ENCODE assay signal across 1 cellular context in the genomic region with DNA sequence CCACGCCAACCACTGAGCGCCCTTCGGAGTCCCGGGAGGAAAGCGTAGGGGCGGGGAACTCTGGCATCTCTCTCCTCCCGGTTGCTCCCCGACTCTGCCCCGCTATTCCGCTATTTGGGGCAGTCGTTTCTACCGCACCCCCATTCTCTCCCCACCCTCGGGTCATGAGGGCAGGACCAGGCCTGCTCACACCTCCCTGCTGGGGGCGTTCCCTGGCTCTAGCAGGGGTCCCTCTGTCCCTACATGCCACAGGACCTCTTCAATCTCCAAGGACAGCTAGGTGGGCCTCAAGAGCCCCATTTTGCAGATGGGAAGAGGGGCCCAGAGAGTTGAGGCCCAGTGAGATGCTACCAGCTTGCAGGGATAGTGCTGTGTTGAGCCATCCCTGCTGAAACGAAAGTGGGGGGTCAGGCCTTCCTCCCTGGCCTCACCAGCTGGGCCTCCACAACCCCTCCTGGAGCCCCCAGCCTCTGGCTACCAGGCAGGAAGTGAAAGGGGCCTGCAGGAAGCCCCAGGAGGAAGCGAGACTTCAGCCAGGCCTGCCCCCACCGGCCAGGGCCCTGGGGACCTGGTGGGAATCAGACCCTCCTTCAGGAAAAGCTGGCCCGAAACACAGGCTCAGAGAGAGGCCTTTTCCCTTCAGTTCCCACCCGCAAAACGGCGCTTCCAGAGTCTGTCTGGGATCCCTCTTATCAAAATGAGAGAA.
TF ChIP-seq lines count a peak whose summit lies in the region.

No MANE protein-coding gene starts in this region.

TF ChIP-seq in GM12878, 131 proteins besides CTCF, POLR2A, EP300 and RAD21 (continued from another document and continues in another):
- TF ChIP-seq, protein P1, sequence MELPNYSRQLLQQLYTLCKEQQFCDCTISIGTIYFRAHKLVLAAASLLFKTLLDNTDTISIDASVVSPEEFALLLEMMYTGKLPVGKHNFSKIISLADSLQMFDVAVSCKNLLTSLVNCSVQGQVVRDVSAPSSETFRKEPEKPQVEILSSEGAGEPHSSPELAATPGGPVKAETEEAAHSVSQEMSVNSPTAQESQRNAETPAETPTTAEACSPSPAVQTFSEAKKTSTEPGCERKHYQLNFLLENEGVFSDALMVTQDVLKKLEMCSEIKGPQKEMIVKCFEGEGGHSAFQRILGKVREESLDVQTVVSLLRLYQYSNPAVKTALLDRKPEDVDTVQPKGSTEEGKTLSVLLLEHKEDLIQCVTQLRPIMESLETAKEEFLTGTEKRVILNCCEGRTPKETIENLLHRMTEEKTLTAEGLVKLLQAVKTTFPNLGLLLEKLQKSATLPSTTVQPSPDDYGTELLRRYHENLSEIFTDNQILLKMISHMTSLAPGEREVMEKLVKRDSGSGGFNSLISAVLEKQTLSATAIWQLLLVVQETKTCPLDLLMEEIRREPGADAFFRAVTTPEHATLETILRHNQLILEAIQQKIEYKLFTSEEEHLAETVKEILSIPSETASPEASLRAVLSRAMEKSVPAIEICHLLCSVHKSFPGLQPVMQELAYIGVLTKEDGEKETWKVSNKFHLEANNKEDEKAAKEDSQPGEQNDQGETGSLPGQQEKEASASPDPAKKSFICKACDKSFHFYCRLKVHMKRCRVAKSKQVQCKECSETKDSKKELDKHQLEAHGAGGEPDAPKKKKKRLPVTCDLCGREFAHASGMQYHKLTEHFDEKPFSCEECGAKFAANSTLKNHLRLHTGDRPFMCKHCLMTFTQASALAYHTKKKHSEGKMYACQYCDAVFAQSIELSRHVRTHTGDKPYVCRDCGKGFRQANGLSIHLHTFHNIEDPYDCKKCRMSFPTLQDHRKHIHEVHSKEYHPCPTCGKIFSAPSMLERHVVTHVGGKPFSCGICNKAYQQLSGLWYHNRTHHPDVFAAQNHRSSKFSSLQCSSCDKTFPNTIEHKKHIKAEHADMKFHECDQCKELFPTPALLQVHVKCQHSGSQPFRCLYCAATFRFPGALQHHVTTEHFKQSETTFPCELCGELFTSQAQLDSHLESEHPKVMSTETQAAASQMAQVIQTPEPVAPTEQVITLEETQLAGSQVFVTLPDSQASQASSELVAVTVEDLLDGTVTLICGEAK (IDR thresholded peaks at IDR 0.05; ENCODE audit: borderline replicate concordance) = no peak; the same call in 1 of the 2 replicates
- TF ChIP-seq, protein P2, sequence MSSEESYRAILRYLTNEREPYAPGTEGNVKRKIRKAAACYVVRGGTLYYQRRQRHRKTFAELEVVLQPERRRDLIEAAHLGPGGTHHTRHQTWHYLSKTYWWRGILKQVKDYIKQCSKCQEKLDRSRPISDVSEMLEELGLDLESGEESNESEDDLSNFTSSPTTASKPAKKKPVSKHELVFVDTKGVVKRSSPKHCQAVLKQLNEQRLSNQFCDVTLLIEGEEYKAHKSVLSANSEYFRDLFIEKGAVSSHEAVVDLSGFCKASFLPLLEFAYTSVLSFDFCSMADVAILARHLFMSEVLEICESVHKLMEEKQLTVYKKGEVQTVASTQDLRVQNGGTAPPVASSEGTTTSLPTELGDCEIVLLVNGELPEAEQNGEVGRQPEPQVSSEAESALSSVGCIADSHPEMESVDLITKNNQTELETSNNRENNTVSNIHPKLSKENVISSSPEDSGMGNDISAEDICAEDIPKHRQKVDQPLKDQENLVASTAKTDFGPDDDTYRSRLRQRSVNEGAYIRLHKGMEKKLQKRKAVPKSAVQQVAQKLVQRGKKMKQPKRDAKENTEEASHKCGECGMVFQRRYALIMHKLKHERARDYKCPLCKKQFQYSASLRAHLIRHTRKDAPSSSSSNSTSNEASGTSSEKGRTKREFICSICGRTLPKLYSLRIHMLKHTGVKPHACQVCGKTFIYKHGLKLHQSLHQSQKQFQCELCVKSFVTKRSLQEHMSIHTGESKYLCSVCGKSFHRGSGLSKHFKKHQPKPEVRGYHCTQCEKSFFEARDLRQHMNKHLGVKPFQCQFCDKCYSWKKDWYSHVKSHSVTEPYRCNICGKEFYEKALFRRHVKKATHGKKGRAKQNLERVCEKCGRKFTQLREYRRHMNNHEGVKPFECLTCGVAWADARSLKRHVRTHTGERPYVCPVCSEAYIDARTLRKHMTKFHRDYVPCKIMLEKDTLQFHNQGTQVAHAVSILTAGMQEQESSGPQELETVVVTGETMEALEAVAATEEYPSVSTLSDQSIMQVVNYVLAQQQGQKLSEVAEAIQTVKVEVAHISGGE (CRISPR knock-in tag; IDR thresholded peaks at IDR 0.05) = no peak
- TF ChIP-seq EZH2 (IDR thresholded peaks at IDR 0.05; ENCODE audit: borderline replicate concordance, control insufficient read depth, low read depth, low read length) (no peak), EGR1 (IDR thresholded peaks at IDR 0.05; ENCODE audit: borderline replicate concordance in 1 of 2, low read depth in 2 of 2, low read length in 2 of 2) (peak in 1 of 2 experiments; percentile 82; a peak in 2 of 3 replicates), BMI1 (IDR thresholded peaks at IDR 0.05; ENCODE audit: borderline replicate concordance) (0 out of 2 replicates have a peak, but pooled peaks have one; percentile 31), CHD4 (IDR thresholded peaks at IDR 0.05) (no peak; the same call in 1 of the 2 replicates), SMAD5 (IDR thresholded peaks at IDR 0.05; ENCODE audit: low read depth) (no peak; the same call in 1 of the 2 replicates), SRF (IDR thresholded peaks at IDR 0.05; ENCODE audit: low read depth in 2 of 2, low read length in 2 of 2) (peak in 1 of 2 experiments; percentile 64; a peak in 1 of 4 replicates), SMARCA5 (IDR thresholded peaks at IDR 0.05) (peak; percentile 90), SREBF2 (IDR thresholded peaks at IDR 0.05; ENCODE audit: low read length) (no peak), ATF7 (IDR thresholded peaks at IDR 0.05; ENCODE audit: low read depth) (no peak), RCOR1 (conservative IDR thresholded peaks at IDR 0.05; ENCODE audit: low read depth, low read length) (no peak), STAT3 (IDR thresholded peaks at IDR 0.05; ENCODE audit: low read depth, low read length) (no peak), POLR2AphosphoS2 (IDR thresholded peaks at IDR 0.05; ENCODE audit: low read depth, low read length) (peak; percentile 22; the same call in 1 of the 2 replicates), RB1 (IDR thresholded peaks at IDR 0.05; ENCODE audit: borderline replicate concordance) (0 out of 2 replicates have a peak, but pooled peaks have one; percentile 20), JUNB (IDR thresholded peaks at IDR 0.05) (no peak), RAD51 (IDR thresholded peaks at IDR 0.05) (no peak), NR2C1 (IDR thresholded peaks at IDR 0.05) (peak; percentile 39; the same call in 1 of the 2 replicates)
- TF ChIP-seq, protein P3, sequence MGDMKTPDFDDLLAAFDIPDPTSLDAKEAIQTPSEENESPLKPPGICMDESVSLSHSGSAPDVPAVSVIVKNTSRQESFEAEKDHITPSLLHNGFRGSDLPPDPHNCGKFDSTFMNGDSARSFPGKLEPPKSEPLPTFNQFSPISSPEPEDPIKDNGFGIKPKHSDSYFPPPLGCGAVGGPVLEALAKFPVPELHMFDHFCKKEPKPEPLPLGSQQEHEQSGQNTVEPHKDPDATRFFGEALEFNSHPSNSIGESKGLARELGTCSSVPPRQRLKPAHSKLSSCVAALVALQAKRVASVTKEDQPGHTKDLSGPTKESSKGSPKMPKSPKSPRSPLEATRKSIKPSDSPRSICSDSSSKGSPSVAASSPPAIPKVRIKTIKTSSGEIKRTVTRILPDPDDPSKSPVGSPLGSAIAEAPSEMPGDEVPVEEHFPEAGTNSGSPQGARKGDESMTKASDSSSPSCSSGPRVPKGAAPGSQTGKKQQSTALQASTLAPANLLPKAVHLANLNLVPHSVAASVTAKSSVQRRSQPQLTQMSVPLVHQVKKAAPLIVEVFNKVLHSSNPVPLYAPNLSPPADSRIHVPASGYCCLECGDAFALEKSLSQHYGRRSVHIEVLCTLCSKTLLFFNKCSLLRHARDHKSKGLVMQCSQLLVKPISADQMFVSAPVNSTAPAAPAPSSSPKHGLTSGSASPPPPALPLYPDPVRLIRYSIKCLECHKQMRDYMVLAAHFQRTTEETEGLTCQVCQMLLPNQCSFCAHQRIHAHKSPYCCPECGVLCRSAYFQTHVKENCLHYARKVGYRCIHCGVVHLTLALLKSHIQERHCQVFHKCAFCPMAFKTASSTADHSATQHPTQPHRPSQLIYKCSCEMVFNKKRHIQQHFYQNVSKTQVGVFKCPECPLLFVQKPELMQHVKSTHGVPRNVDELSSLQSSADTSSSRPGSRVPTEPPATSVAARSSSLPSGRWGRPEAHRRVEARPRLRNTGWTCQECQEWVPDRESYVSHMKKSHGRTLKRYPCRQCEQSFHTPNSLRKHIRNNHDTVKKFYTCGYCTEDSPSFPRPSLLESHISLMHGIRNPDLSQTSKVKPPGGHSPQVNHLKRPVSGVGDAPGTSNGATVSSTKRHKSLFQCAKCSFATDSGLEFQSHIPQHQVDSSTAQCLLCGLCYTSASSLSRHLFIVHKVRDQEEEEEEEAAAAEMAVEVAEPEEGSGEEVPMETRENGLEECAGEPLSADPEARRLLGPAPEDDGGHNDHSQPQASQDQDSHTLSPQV (IDR thresholded peaks at IDR 0.05) = peak; percentile 55; the same call in 1 of the 2 replicates
- TF ChIP-seq, protein P4, sequence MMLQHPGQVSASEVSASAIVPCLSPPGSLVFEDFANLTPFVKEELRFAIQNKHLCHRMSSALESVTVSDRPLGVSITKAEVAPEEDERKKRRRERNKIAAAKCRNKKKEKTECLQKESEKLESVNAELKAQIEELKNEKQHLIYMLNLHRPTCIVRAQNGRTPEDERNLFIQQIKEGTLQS (IDR thresholded peaks at IDR 0.05; ENCODE audit: borderline replicate concordance, extremely low read depth, low read depth, low read length) = no peak
- TF ChIP-seq, protein P5, sequence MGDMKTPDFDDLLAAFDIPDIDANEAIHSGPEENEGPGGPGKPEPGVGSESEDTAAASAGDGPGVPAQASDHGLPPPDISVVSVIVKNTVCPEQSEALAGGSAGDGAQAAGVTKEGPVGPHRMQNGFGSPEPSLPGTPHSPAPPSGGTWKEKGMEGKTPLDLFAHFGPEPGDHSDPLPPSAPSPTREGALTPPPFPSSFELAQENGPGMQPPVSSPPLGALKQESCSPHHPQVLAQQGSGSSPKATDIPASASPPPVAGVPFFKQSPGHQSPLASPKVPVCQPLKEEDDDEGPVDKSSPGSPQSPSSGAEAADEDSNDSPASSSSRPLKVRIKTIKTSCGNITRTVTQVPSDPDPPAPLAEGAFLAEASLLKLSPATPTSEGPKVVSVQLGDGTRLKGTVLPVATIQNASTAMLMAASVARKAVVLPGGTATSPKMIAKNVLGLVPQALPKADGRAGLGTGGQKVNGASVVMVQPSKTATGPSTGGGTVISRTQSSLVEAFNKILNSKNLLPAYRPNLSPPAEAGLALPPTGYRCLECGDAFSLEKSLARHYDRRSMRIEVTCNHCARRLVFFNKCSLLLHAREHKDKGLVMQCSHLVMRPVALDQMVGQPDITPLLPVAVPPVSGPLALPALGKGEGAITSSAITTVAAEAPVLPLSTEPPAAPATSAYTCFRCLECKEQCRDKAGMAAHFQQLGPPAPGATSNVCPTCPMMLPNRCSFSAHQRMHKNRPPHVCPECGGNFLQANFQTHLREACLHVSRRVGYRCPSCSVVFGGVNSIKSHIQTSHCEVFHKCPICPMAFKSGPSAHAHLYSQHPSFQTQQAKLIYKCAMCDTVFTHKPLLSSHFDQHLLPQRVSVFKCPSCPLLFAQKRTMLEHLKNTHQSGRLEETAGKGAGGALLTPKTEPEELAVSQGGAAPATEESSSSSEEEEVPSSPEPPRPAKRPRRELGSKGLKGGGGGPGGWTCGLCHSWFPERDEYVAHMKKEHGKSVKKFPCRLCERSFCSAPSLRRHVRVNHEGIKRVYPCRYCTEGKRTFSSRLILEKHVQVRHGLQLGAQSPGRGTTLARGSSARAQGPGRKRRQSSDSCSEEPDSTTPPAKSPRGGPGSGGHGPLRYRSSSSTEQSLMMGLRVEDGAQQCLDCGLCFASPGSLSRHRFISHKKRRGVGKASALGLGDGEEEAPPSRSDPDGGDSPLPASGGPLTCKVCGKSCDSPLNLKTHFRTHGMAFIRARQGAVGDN (IDR thresholded peaks at IDR 0.05) = peak; percentile 79
- TF ChIP-seq, protein P6, sequence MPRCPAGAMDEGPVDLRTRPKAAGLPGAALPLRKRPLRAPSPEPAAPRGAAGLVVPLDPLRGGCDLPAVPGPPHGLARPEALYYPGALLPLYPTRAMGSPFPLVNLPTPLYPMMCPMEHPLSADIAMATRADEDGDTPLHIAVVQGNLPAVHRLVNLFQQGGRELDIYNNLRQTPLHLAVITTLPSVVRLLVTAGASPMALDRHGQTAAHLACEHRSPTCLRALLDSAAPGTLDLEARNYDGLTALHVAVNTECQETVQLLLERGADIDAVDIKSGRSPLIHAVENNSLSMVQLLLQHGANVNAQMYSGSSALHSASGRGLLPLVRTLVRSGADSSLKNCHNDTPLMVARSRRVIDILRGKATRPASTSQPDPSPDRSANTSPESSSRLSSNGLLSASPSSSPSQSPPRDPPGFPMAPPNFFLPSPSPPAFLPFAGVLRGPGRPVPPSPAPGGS (IDR thresholded peaks at IDR 0.05; ENCODE audit: borderline replicate concordance, insufficient read depth, low read depth, low read length, poor library complexity, severe bottlenecking) = peak; percentile 68
- TF ChIP-seq, protein P7, sequence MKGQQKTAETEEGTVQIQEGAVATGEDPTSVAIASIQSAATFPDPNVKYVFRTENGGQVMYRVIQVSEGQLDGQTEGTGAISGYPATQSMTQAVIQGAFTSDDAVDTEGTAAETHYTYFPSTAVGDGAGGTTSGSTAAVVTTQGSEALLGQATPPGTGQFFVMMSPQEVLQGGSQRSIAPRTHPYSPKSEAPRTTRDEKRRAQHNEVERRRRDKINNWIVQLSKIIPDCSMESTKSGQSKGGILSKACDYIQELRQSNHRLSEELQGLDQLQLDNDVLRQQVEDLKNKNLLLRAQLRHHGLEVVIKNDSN (IDR thresholded peaks at IDR 0.05; ENCODE audit: borderline replicate concordance, extremely low read length, insufficient read depth, low read depth, low read length) = no peak
- TF ChIP-seq, protein P8, sequence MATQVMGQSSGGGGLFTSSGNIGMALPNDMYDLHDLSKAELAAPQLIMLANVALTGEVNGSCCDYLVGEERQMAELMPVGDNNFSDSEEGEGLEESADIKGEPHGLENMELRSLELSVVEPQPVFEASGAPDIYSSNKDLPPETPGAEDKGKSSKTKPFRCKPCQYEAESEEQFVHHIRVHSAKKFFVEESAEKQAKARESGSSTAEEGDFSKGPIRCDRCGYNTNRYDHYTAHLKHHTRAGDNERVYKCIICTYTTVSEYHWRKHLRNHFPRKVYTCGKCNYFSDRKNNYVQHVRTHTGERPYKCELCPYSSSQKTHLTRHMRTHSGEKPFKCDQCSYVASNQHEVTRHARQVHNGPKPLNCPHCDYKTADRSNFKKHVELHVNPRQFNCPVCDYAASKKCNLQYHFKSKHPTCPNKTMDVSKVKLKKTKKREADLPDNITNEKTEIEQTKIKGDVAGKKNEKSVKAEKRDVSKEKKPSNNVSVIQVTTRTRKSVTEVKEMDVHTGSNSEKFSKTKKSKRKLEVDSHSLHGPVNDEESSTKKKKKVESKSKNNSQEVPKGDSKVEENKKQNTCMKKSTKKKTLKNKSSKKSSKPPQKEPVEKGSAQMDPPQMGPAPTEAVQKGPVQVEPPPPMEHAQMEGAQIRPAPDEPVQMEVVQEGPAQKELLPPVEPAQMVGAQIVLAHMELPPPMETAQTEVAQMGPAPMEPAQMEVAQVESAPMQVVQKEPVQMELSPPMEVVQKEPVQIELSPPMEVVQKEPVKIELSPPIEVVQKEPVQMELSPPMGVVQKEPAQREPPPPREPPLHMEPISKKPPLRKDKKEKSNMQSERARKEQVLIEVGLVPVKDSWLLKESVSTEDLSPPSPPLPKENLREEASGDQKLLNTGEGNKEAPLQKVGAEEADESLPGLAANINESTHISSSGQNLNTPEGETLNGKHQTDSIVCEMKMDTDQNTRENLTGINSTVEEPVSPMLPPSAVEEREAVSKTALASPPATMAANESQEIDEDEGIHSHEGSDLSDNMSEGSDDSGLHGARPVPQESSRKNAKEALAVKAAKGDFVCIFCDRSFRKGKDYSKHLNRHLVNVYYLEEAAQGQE (IDR thresholded peaks at IDR 0.05; ENCODE audit: low read depth, low read length) = no peak
